In genomic region chr13:23710366-23710765, GRCh38 we compare ENCODE assay signal across 32 cellular contexts.
"Had no signal": no experiment of that assay in that cellular context is flagged by ENCODE, and none has a peak within 500 bp of the region (broad histone marks: within the 10 kb centered on the region; RNA-seq: fewer than 3 reads in every experiment).

No MANE protein-coding gene starts in this region.

- H3K4me1 ChIP-seq: body of pancreas, esophagus muscularis mucosa, foreskin keratinocyte had no signal

- H3K4me3 ChIP-seq: body of pancreas, cardiac muscle cell, coronary artery, dorsolateral prefrontal cortex, esophagus muscularis mucosa, gastrocnemius medialis, heart left ventricle had no signal

- H3K9me3 ChIP-seq: body of pancreas, esophagus muscularis mucosa, gastrocnemius medialis had no signal

- ATAC-seq: activated CD4-positive, CD25-positive, alpha-beta regulatory T cell treated with anti-CD3 and anti-CD28 coated beads, Interleukin-2, amount 50 U/mL, for 24 hours; activated CD8-positive, alpha-beta T cell treated with anti-CD3 and anti-CD28 coated beads for 36 hours; activated T-cell treated with anti-CD3 and anti-CD28 coated beads, Interleukin-2, amount 50 U/mL, for 4 hours; activated T-helper 17 cell treated with anti-CD3 and anti-CD28 coated beads, Interleukin-2, amount 50 U/mL, for 72 hours; body of pancreas; foreskin keratinocyte; gastrocnemius medialis; T-helper 17 cell had no signal

- DNase-seq: activated B cell treated with CpG ODN at 0.5 μM for 24 hours; activated CD4-positive, alpha-beta T cell treated with anti-CD3 and anti-CD28 coated beads for 48 hours; activated CD4-positive, alpha-beta T cell treated with anti-CD3 and anti-CD28 coated beads, Interleukin-2, amount 50 U/mL, for 1 hour; activated CD4-positive, alpha-beta T cell treated with anti-CD3 and anti-CD28 coated beads, Interleukin-2, amount 50 U/mL, for 48 hours; activated CD8-positive, alpha-beta memory T cell treated with anti-CD3 and anti-CD28 coated beads for 24 hours; activated CD8-positive, alpha-beta T cell treated with anti-CD3 and anti-CD28 coated beads for 36 hours; activated effector memory CD4-positive, alpha-beta T cell treated with Interleukin-2 at 50 U/mL for 16 hours; activated gamma-delta T cell treated with Interleukin-2 at 50 U/mL for 16 hours; activated naive CD4-positive, alpha-beta T cell treated with anti-CD3 and anti-CD28 coated beads, Interleukin-2, amount 50 U/mL, for 16 hours; activated naive CD4-positive, alpha-beta T cell treated with Interleukin-2 at 50 U/mL for 16 hours; activated T-cell treated with anti-CD3 and anti-CD28 coated beads, Interleukin-2, amount 50 U/mL, for 4 hours; amniotic stem cell; anterior cingulate cortex; body of pancreas; central memory CD4-positive, alpha-beta T cell; cerebellar nuclear complex; dorsolateral prefrontal cortex; effector memory CD4-positive, alpha-beta T cell; endodermal cell; foreskin keratinocyte; gastrocnemius medialis; glutamatergic neuron; heart left ventricle; T-helper 1 cell; T-helper 17 cell; T1000; WERI-Rb-1 had no signal

- H3K36me3 ChIP-seq: cardiac muscle cell, esophagus muscularis mucosa, gastrocnemius medialis, heart left ventricle, WERI-Rb-1 had no signal

- H3K27me3 ChIP-seq: body of pancreas, cardiac muscle cell, dorsolateral prefrontal cortex, esophagus muscularis mucosa, foreskin keratinocyte, gastrocnemius medialis, heart left ventricle had no signal

- H3K27ac ChIP-seq: body of pancreas, cardiac muscle cell, coronary artery, dorsolateral prefrontal cortex, esophagus muscularis mucosa, foreskin keratinocyte, gastrocnemius medialis, heart left ventricle, WERI-Rb-1 had no signal
